In genomic region chr6:111857674-111858337, GRCh38 we compare ENCODE assay signal across 17 cellular contexts. TPM values are rescaled to one million over a fixed set of nuclear protein-coding genes. Genes with fewer than 3 reads are reported as not detected.
DNase-seq lines count a peak whose midpoint lies in the region; ATAC-seq and TF ChIP-seq lines count a peak whose summit lies in the region.
"Had no signal": no experiment of that assay in that cellular context is flagged by ENCODE, and none has a peak within 500 bp of the region (broad histone marks: within the 10 kb centered on the region; RNA-seq: fewer than 3 reads in every experiment).

No MANE protein-coding gene starts in this region.

- H3K36me3 ChIP-seq in heart right ventricle (no peaks in the 10 kb centered on the region), vagina (no peaks in the 10 kb centered on the region)
- H3K36me3 ChIP-seq: cardiac muscle cell, pancreas, uterus had no signal

- H3K4me1 ChIP-seq in heart right ventricle (peaks cover 4 to 93% (median 62%) of the 10 kb centered on the region in 9 donors), vagina (peaks cover 30% of the 10 kb centered on the region)
- H3K4me1 ChIP-seq: pancreas, uterus had no signal

- H3K4me3 Mint-ChIP-seq in activated naive CD4-positive, alpha-beta T cell treated with anti-CD3 and anti-CD28 coated beads for 36 hours = peak overlapping the region; percentile 10
- no peak overlapping the region for H3K4me3 Mint-ChIP-seq in activated naive CD4-positive, alpha-beta T cell treated with anti-CD3 and anti-CD28 coated beads, Interleukin-2, amount 10 ng/mL, durations not matched to agents 7 days and 5 days
- H3K4me3 Mint-ChIP-seq in activated T-helper 17 cell treated with anti-CD3 and anti-CD28 coated beads, Interleukin-2, amount 50 U/mL, for 72 hours = peak overlapping the region; percentile 82

- no peaks in the 10 kb centered on the region for H3K9me3 ChIP-seq in heart right ventricle
- no peaks in the 10 kb centered on the region for H3K9me3 ChIP-seq in vagina
- H3K9me3 ChIP-seq: pancreas, uterus had no signal

- CTCF ChIA-PET in activated naive CD4-positive, alpha-beta T cell treated with anti-CD3 and anti-CD28 coated beads for 36 hours (lab: Charles Lee) = interaction anchor here (0.7 to 1.5 kb wide), 3 partner anchors 17 to 294 kb away, joined by 3 to 7 read pairs (median 4); no protein-coding TSS in a partner anchor
- CTCF ChIA-PET in activated naive CD4-positive, alpha-beta T cell treated with anti-CD3 and anti-CD28 coated beads, Interleukin-2, amount 10 ng/mL, durations not matched to agents 7 days and 5 days (lab: Charles Lee) = interaction anchor here (0.7 kb wide), 1 partner anchor 14 kb away, joined by 3 read pairs; no protein-coding TSS in a partner anchor

- peak; percentile 11 for ATAC-seq in activated T-helper 17 cell treated with anti-CD3 and anti-CD28 coated beads, Interleukin-2, amount 50 U/mL, for 72 hours (replicated peaks)
- peak in 6 of 8 donors; percentile 7 to 61 (median 32) for ATAC-seq in heart right ventricle
- ATAC-seq in omental fat pad (ENCODE audit: low FRiP score) = no peak
- ATAC-seq: pancreas had no signal

- no peaks in the 10 kb centered on the region for H3K27me3 Mint-ChIP-seq in activated naive CD4-positive, alpha-beta T cell treated with anti-CD3 and anti-CD28 coated beads for 36 hours (ENCODE audit: low read depth)
- no peaks in the 10 kb centered on the region for H3K27me3 Mint-ChIP-seq in activated naive CD4-positive, alpha-beta T cell treated with anti-CD3 and anti-CD28 coated beads, Interleukin-2, amount 10 ng/mL, durations not matched to agents 7 days and 5 days
- H3K27me3 Mint-ChIP-seq in activated T-helper 17 cell treated with anti-CD3 and anti-CD28 coated beads, Interleukin-2, amount 50 U/mL, for 72 hours = no peaks in the 10 kb centered on the region

- intact Hi-C loops in activated naive CD4-positive, alpha-beta T cell treated with anti-CD3 and anti-CD28 coated beads for 36 hours (cut with micrococcal nuclease) = loop anchor here (1.0 kb wide), 1 partner anchor 7 kb away; no protein-coding TSS in a partner anchor
- intact Hi-C loops in heart right ventricle (cut with DNase I) = no loop called here
- intact Hi-C loops in vagina (cut with DNase I) = no loop called here

- H3K27ac ChIP-seq in heart right ventricle (peak overlapping the region in 2 of 10 donors; percentile 7 to 30), substantia nigra (ENCODE audit: low read depth, low read length, poor library complexity, severe bottlenecking) (peak overlapping the region; percentile 72), vagina (no peak overlapping the region)
- H3K27ac ChIP-seq: cardiac muscle cell, pancreas, uterus had no signal

- peaks cover 11% of the 10 kb centered on the region for H3K36me3 Mint-ChIP-seq in activated naive CD4-positive, alpha-beta T cell treated with anti-CD3 and anti-CD28 coated beads for 36 hours (ENCODE audit: low read depth)
- peaks cover 36% of the 10 kb centered on the region for H3K36me3 Mint-ChIP-seq in activated naive CD4-positive, alpha-beta T cell treated with anti-CD3 and anti-CD28 coated beads, Interleukin-2, amount 10 ng/mL, durations not matched to agents 7 days and 5 days
- peaks cover 92% of the 10 kb centered on the region for H3K36me3 Mint-ChIP-seq in activated T-helper 17 cell treated with anti-CD3 and anti-CD28 coated beads, Interleukin-2, amount 50 U/mL, for 72 hours (ENCODE audit: low read depth)

- H3K27me3 ChIP-seq in heart right ventricle (no peaks in the 10 kb centered on the region), vagina (no peaks in the 10 kb centered on the region)
- H3K27me3 ChIP-seq: cardiac muscle cell, pancreas, uterus had no signal

- H3K9me3 Mint-ChIP-seq in activated naive CD4-positive, alpha-beta T cell treated with anti-CD3 and anti-CD28 coated beads for 36 hours = no peaks in the 10 kb centered on the region
- H3K9me3 Mint-ChIP-seq in activated naive CD4-positive, alpha-beta T cell treated with anti-CD3 and anti-CD28 coated beads, Interleukin-2, amount 10 ng/mL, durations not matched to agents 7 days and 5 days = no peaks in the 10 kb centered on the region
- no peaks in the 10 kb centered on the region for H3K9me3 Mint-ChIP-seq in activated T-helper 17 cell treated with anti-CD3 and anti-CD28 coated beads, Interleukin-2, amount 50 U/mL, for 72 hours

- DNase-seq in activated naive CD4-positive, alpha-beta T cell treated with anti-CD3 and anti-CD28 coated beads for 36 hours = no peak
- DNase-seq in activated naive CD4-positive, alpha-beta T cell treated with anti-CD3 and anti-CD28 coated beads, Interleukin-2, amount 10 ng/mL, durations not matched to agents 7 days and 5 days = no peak
- DNase-seq in heart right ventricle (no peak), substantia nigra (lab: John Stamatoyannopoulos, UW) (peak in 1 of 49 donors; percentile 31), omental fat pad (ENCODE audit: low spot score) (no peak), NCI-H2029 treated with DMSO at 0.1 percent for 48 hours (lab: John Stamatoyannopoulos, UW) (no peak), vagina (ENCODE audit: extremely low spot score in 2 of 2) (no peak)
- DNase-seq: DND-41; KBM-7; NCI-H1417; NCI-H526 treated with DMSO at 0.1 percent for 48 hours; pancreas; SHP77; stimulated activated CD4-positive, alpha-beta T cell treated with anti-CD3 and anti-CD28 coated beads, Interleukin-15, amount 100 ng/mL, for 24 hours; uterus had no signal

- WGBS in heart right ventricle, 2 donors = 68 to 75% methylated on average over 8 of the region's 8 CpGs

- H3K4me1 Mint-ChIP-seq in activated naive CD4-positive, alpha-beta T cell treated with anti-CD3 and anti-CD28 coated beads for 36 hours (ENCODE audit: low read depth) = peaks cover 94% of the 10 kb centered on the region
- peaks cover 86% of the 10 kb centered on the region for H3K4me1 Mint-ChIP-seq in activated naive CD4-positive, alpha-beta T cell treated with anti-CD3 and anti-CD28 coated beads, Interleukin-2, amount 10 ng/mL, durations not matched to agents 7 days and 5 days
- peaks cover 73% of the 10 kb centered on the region for H3K4me1 Mint-ChIP-seq in activated T-helper 17 cell treated with anti-CD3 and anti-CD28 coated beads, Interleukin-2, amount 50 U/mL, for 72 hours

- no peak for TF ChIP-seq CTCF in heart right ventricle (IDR thresholded peaks at IDR 0.05)
- TF ChIP-seq CTCF in omental fat pad (IDR thresholded peaks at IDR 0.05) = no peak
- no peak for TF ChIP-seq CTCF in vagina (IDR thresholded peaks at IDR 0.05)

- TF ChIP-seq POLR2A in vagina (IDR thresholded peaks at IDR 0.05) = no peak

- no peak overlapping the region for H3K4me3 ChIP-seq in heart right ventricle
- no peak overlapping the region for H3K4me3 ChIP-seq in vagina
- H3K4me3 ChIP-seq: cardiac muscle cell, pancreas, uterus had no signal

- peak overlapping the region; percentile 76 for H3K27ac Mint-ChIP-seq in activated naive CD4-positive, alpha-beta T cell treated with anti-CD3 and anti-CD28 coated beads for 36 hours
- H3K27ac Mint-ChIP-seq in activated naive CD4-positive, alpha-beta T cell treated with anti-CD3 and anti-CD28 coated beads, Interleukin-2, amount 10 ng/mL, durations not matched to agents 7 days and 5 days = no peak overlapping the region
- H3K27ac Mint-ChIP-seq in activated T-helper 17 cell treated with anti-CD3 and anti-CD28 coated beads, Interleukin-2, amount 50 U/mL, for 72 hours = peak overlapping the region; percentile 95

RNA-seq across cellular contexts. Expression of gene FYN, which starts 15.4 kb away (rescaled TPM):
- 100 to 1,000 TPM; 236 to 244 TPM for total RNA-seq in activated naive CD4-positive, alpha-beta T cell treated with anti-CD3 and anti-CD28 coated beads for 36 hours
- 100 to 1,000 TPM; 139 to 326 TPM for total RNA-seq in activated T-helper 17 cell treated with anti-CD3 and anti-CD28 coated beads, Interleukin-2, amount 50 U/mL, for 72 hours
- total RNA-seq in heart right ventricle (10 to 100 TPM; 33.5 to 58.1 (median 45.6) TPM), omental fat pad (100 to 1,000 TPM; 108 to 281 (median 186) TPM), vagina (130 TPM)
- polyA plus RNA-seq in heart right ventricle = 10 to 100 TPM; 19.1 to 28.0 TPM
